In the genomic region with DNA sequence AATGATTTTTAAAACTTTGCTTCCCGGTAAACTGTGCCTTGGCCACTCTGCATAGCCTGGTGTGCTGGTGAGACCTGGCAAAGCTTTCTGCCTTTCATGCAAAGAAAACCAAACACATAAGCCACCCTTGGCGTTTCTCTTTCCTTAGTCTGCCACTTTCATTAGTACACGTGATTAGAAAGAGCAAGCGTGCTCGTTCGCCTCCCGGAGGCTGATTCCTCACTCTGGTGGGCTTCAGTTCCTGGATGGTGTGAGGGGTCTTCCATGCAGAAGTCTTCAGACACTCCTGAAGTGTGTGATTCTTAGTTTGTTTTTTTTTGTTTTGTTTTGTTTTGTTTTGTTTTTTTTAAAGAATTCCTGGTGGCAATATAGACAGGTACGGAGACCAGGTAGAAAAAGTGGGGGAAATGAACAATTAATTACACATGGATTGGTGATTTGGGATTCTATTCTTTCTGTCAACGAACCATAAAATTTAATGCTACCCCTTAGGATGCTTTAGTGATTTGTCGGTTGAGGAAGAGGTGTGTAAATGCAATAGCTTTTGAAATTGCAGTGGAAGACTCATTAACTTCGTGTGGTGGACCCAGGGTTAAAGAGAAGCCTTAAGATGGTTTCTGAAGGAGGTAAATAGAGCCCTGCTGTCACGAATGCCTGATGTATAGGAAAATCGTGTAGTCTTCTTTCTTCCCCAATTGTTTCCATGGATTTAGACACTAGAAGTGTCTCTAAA, we compare ENCODE assay signal across 1 cellular context.
TF ChIP-seq lines count a peak whose summit lies in the region.

No MANE protein-coding gene starts in this region.

TF ChIP-seq in K562, 482 proteins besides CTCF, POLR2A, EP300 and RAD21 (continued from another document and continues in another):
- no peak for TF ChIP-seq CTCFL (IDR thresholded peaks at IDR 0.05; ENCODE audit: borderline replicate concordance, insufficient read depth, low read depth, low read length, poor library complexity, severe bottlenecking)
- peak; percentile 31 for TF ChIP-seq L3MBTL2 (IDR thresholded peaks at IDR 0.05)
- no peak for TF ChIP-seq RNF2 (IDR thresholded peaks at IDR 0.05)
- TF ChIP-seq, protein P1, sequence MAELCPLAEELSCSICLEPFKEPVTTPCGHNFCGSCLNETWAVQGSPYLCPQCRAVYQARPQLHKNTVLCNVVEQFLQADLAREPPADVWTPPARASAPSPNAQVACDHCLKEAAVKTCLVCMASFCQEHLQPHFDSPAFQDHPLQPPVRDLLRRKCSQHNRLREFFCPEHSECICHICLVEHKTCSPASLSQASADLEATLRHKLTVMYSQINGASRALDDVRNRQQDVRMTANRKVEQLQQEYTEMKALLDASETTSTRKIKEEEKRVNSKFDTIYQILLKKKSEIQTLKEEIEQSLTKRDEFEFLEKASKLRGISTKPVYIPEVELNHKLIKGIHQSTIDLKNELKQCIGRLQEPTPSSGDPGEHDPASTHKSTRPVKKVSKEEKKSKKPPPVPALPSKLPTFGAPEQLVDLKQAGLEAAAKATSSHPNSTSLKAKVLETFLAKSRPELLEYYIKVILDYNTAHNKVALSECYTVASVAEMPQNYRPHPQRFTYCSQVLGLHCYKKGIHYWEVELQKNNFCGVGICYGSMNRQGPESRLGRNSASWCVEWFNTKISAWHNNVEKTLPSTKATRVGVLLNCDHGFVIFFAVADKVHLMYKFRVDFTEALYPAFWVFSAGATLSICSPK (IDR thresholded peaks at IDR 0.05; ENCODE audit: borderline replicate concordance) = peak; percentile 81; the same call in 1 of the 2 replicates
- TF ChIP-seq LARP7 (IDR thresholded peaks at IDR 0.05) = peak; percentile 73; the same call in 1 of the 2 replicates
- TF ChIP-seq, protein P2, sequence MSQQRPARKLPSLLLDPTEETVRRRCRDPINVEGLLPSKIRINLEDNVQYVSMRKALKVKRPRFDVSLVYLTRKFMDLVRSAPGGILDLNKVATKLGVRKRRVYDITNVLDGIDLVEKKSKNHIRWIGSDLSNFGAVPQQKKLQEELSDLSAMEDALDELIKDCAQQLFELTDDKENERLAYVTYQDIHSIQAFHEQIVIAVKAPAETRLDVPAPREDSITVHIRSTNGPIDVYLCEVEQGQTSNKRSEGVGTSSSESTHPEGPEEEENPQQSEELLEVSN (IDR thresholded peaks at IDR 0.05; ENCODE audit: borderline replicate concordance in 1 of 2, extremely low read depth in 1 of 2, insufficient read depth in 1 of 2, insufficient read length in 1 of 2, low read depth in 1 of 2, low read length in 1 of 2, poor library complexity in 1 of 2, severe bottlenecking in 1 of 2) = peak; percentile 22 to 46
- peak; percentile 25 for TF ChIP-seq ASH1L (IDR thresholded peaks at IDR 0.05; ENCODE audit: borderline replicate concordance, low read depth, partially characterized antibody)
- TF ChIP-seq TAF7 (tag; IDR thresholded peaks at IDR 0.05) = no peak
- peak; percentile 72 for TF ChIP-seq BHLHE40 (IDR thresholded peaks at IDR 0.05; ENCODE audit: low read length)
- TF ChIP-seq GABPA (tag; conservative IDR thresholded peaks at IDR 0.05; ENCODE audit: low read depth) = no peak
- TF ChIP-seq PTTG1 (tag; IDR thresholded peaks at IDR 0.05; ENCODE audit: low read depth) = no peak
- no peak for TF ChIP-seq NFIX (CRISPR knock-in tag; IDR thresholded peaks at IDR 0.05; ENCODE audit: low read depth)
- 0 out of 2 replicates have a peak, but pooled peaks have one; percentile 29 for TF ChIP-seq NCOA1 (IDR thresholded peaks at IDR 0.05; ENCODE audit: low read depth)
- no peak for TF ChIP-seq PTRF (tag; IDR thresholded peaks at IDR 0.05)
- no peak for TF ChIP-seq SRSF7 (optimal IDR thresholded peaks at IDR 0.05; ENCODE audit: low read depth, low read length)
- TF ChIP-seq ZBTB7A (IDR thresholded peaks at IDR 0.05; ENCODE audit: borderline replicate concordance, control insufficient read depth, low read depth, low read length) = peak; percentile 62; the same call in 1 of the 2 replicates
- no peak for TF ChIP-seq SMAD2 (IDR thresholded peaks at IDR 0.05; ENCODE audit: low read depth, low read length)
- TF ChIP-seq SIN3A (IDR thresholded peaks at IDR 0.05; ENCODE audit: borderline replicate concordance in 2 of 2, control insufficient read depth in 1 of 2, low read depth in 2 of 2, low read length in 2 of 2) = 0 out of 4 replicates have a peak, but pooled peaks of 1 of the 2 experiments have one; percentile 57
- TF ChIP-seq DNMT1 (IDR thresholded peaks at IDR 0.05) = no peak
- no peak for TF ChIP-seq TEAD4 (IDR thresholded peaks at IDR 0.05; ENCODE audit: low read length)
- TF ChIP-seq TEAD4 (CRISPR knock-in tag; IDR thresholded peaks at IDR 0.05; ENCODE audit: borderline replicate concordance) = no peak
- 0 out of 2 replicates have a peak, but pooled peaks have one; percentile 39 for TF ChIP-seq HLTF (IDR thresholded peaks at IDR 0.05)
- TF ChIP-seq HCFC1 (IDR thresholded peaks at IDR 0.05; ENCODE audit: low read depth, low read length) = no peak
- no peak for TF ChIP-seq HDAC8 (tag; IDR thresholded peaks at IDR 0.05)
- no peak for TF ChIP-seq ZNF695 (CRISPR knock-in tag; IDR thresholded peaks at IDR 0.05)
- TF ChIP-seq FOXK2 (conservative IDR thresholded peaks at IDR 0.05 in 1 of 2, IDR thresholded peaks at IDR 0.05 in 1 of 2; ENCODE audit: low read depth in 2 of 2) = 0 out of 4 replicates have a peak, but pooled peaks of 1 of the 2 experiments have one; percentile 21
- peak in 1 of 2 experiments; percentile 43; a peak in 1 of 4 replicates for TF ChIP-seq HDAC1 (IDR thresholded peaks at IDR 0.05)
- TF ChIP-seq NR2F6 (CRISPR knock-in tag; IDR thresholded peaks at IDR 0.05) = no peak
- TF ChIP-seq PRPF4 (IDR thresholded peaks at IDR 0.05; ENCODE audit: insufficient read depth, low read depth, low read length, poor library complexity, severe bottlenecking) = no peak
- TF ChIP-seq, protein P3, sequence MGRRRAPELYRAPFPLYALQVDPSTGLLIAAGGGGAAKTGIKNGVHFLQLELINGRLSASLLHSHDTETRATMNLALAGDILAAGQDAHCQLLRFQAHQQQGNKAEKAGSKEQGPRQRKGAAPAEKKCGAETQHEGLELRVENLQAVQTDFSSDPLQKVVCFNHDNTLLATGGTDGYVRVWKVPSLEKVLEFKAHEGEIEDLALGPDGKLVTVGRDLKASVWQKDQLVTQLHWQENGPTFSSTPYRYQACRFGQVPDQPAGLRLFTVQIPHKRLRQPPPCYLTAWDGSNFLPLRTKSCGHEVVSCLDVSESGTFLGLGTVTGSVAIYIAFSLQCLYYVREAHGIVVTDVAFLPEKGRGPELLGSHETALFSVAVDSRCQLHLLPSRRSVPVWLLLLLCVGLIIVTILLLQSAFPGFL (CRISPR knock-in tag; IDR thresholded peaks at IDR 0.05) = no peak
- TF ChIP-seq, protein P4, sequence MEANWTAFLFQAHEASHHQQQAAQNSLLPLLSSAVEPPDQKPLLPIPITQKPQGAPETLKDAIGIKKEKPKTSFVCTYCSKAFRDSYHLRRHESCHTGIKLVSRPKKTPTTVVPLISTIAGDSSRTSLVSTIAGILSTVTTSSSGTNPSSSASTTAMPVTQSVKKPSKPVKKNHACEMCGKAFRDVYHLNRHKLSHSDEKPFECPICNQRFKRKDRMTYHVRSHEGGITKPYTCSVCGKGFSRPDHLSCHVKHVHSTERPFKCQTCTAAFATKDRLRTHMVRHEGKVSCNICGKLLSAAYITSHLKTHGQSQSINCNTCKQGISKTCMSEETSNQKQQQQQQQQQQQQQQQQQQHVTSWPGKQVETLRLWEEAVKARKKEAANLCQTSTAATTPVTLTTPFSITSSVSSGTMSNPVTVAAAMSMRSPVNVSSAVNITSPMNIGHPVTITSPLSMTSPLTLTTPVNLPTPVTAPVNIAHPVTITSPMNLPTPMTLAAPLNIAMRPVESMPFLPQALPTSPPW (CRISPR knock-in tag; IDR thresholded peaks at IDR 0.05) = no peak
- TF ChIP-seq THAP12 (CRISPR knock-in tag; IDR thresholded peaks at IDR 0.05) = no peak
- TF ChIP-seq, protein P5, sequence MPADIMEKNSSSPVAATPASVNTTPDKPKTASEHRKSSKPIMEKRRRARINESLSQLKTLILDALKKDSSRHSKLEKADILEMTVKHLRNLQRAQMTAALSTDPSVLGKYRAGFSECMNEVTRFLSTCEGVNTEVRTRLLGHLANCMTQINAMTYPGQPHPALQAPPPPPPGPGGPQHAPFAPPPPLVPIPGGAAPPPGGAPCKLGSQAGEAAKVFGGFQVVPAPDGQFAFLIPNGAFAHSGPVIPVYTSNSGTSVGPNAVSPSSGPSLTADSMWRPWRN (IDR thresholded peaks at IDR 0.05; ENCODE audit: low read depth) = 0 out of 2 replicates have a peak, but pooled peaks have one; percentile 28
- no peak for TF ChIP-seq AFF1 (IDR thresholded peaks at IDR 0.05; ENCODE audit: low read depth in 1 of 2, partially characterized antibody in 2 of 2)
- TF ChIP-seq MAFF (IDR thresholded peaks at IDR 0.05; ENCODE audit: low read length) = no peak
- TF ChIP-seq EGR1 (conservative IDR thresholded peaks at IDR 0.05) = no peak
- TF ChIP-seq JUN (IDR thresholded peaks at IDR 0.05; ENCODE audit: borderline replicate concordance, low read depth, low read length) = no peak
- no peak for TF ChIP-seq JUN (CRISPR knock-in tag; IDR thresholded peaks at IDR 0.05; ENCODE audit: borderline replicate concordance)
- 0 out of 2 replicates have a peak, but pooled peaks have one; percentile 18 for TF ChIP-seq EP400 (IDR thresholded peaks at IDR 0.05)
- TF ChIP-seq TAL1 (IDR thresholded peaks at IDR 0.05) = no peak
- TF ChIP-seq RAD51 (IDR thresholded peaks at IDR 0.05; ENCODE audit: borderline replicate concordance, low read depth) = peak; percentile 57; the same call in 1 of the 2 replicates
- no peak for TF ChIP-seq ZC3H11A (IDR thresholded peaks at IDR 0.05; ENCODE audit: low read depth, low read length)
- no peak for TF ChIP-seq CBFA2T2 (conservative IDR thresholded peaks at IDR 0.05)
